ENCODE assay signal across 1 cellular context in genomic region chr22:28920757-28921584, GRCh38.
TF ChIP-seq lines count a peak whose summit lies in the region.

No MANE protein-coding gene starts in this region.

TF ChIP-seq in HepG2, 621 proteins besides CTCF, POLR2A, EP300 and RAD21 (continued from another document and continues in another):
- TF ChIP-seq AKNA (CRISPR knock-in tag; IDR thresholded peaks at IDR 0.05; ENCODE audit: borderline replicate concordance), result 0 out of 2 replicates have a peak, but pooled peaks have one; percentile 29
- TF ChIP-seq TFDP1 (CRISPR knock-in tag; IDR thresholded peaks at IDR 0.05; ENCODE audit: borderline replicate concordance), result peak; percentile 91
- peak; percentile 88 for TF ChIP-seq PRDM10 (CRISPR knock-in tag; IDR thresholded peaks at IDR 0.05; ENCODE audit: low read depth)
- peak; percentile 51; the same call in 1 of the 2 replicates for TF ChIP-seq KMT2B (CRISPR knock-in tag; IDR thresholded peaks at IDR 0.05)
- TF ChIP-seq ZNF691 (CRISPR knock-in tag; IDR thresholded peaks at IDR 0.05; ENCODE audit: borderline replicate concordance, low read depth), result no peak
- TF ChIP-seq TCF7L2 (IDR thresholded peaks at IDR 0.05; ENCODE audit: low read depth, low read length), result peak; percentile 97
- TF ChIP-seq THAP11 (CRISPR knock-in tag; IDR thresholded peaks at IDR 0.05), result peak; percentile 43
- 0 out of 2 replicates have a peak, but pooled peaks have one; percentile 65 for TF ChIP-seq ZBTB7A (CRISPR knock-in tag; IDR thresholded peaks at IDR 0.05)
- TF ChIP-seq ZMYM2 (CRISPR knock-in tag; IDR thresholded peaks at IDR 0.05), result peak; percentile 28; the same call in 1 of the 2 replicates
- no peak for TF ChIP-seq ETS1 (CRISPR knock-in tag; IDR thresholded peaks at IDR 0.05)
- peak; percentile 90 for TF ChIP-seq NCOA2 (CRISPR knock-in tag; IDR thresholded peaks at IDR 0.05)
- TF ChIP-seq ZNF12 (CRISPR knock-in tag; IDR thresholded peaks at IDR 0.05), result 0 out of 2 replicates have a peak, but pooled peaks have one; percentile 10
- no peak for TF ChIP-seq ZNF230 (CRISPR knock-in tag; IDR thresholded peaks at IDR 0.05)
- TF ChIP-seq TOPORS (CRISPR knock-in tag; IDR thresholded peaks at IDR 0.05), result peak; percentile 64; the same call in 1 of the 2 replicates
- TF ChIP-seq YEATS2 (CRISPR knock-in tag; IDR thresholded peaks at IDR 0.05; ENCODE audit: borderline replicate concordance), result no peak
- no peak for TF ChIP-seq TCF12 (IDR thresholded peaks at IDR 0.05)
- peak; percentile 60; the same call in 1 of the 2 replicates for TF ChIP-seq TCF12 (CRISPR knock-in tag; IDR thresholded peaks at IDR 0.05)
- TF ChIP-seq ATF1 (CRISPR knock-in tag; IDR thresholded peaks at IDR 0.05), result peak; percentile 52
- TF ChIP-seq ZFP37 (CRISPR knock-in tag; IDR thresholded peaks at IDR 0.05; ENCODE audit: borderline replicate concordance), result peak; percentile 64; the same call in 1 of the 2 replicates
- peak; percentile 78 for TF ChIP-seq ZNF430 (CRISPR knock-in tag; IDR thresholded peaks at IDR 0.05)
- no peak for TF ChIP-seq GTF2F1 (IDR thresholded peaks at IDR 0.05; ENCODE audit: low read length)
- peak; percentile 67; the same call in 1 of the 2 replicates for TF ChIP-seq KLF11 (CRISPR knock-in tag; IDR thresholded peaks at IDR 0.05)
- TF ChIP-seq NFATC3 (CRISPR knock-in tag; IDR thresholded peaks at IDR 0.05), result no peak
- no peak for TF ChIP-seq REL (CRISPR knock-in tag; conservative IDR thresholded peaks at IDR 0.05)
- TF ChIP-seq PRDM15 (CRISPR knock-in tag; IDR thresholded peaks at IDR 0.05), result peak; percentile 90
- no peak for TF ChIP-seq ZNF567 (CRISPR knock-in tag; IDR thresholded peaks at IDR 0.05; ENCODE audit: borderline replicate concordance)
- TF ChIP-seq GABPA (IDR thresholded peaks at IDR 0.05; ENCODE audit: low read depth, low read length), result no peak
- 0 out of 2 replicates have a peak, but pooled peaks have one; percentile 28 for TF ChIP-seq GABPA (CRISPR knock-in tag; IDR thresholded peaks at IDR 0.05; ENCODE audit: low read depth)
- no peak for TF ChIP-seq CSRNP2 (CRISPR knock-in tag; conservative IDR thresholded peaks at IDR 0.05; ENCODE audit: low read depth)
- TF ChIP-seq TAF1 (CRISPR knock-in tag; IDR thresholded peaks at IDR 0.05), result peak; percentile 41; the same call in 1 of the 2 replicates
- peak; percentile 56; the same call in 1 of the 2 replicates for TF ChIP-seq BCL6 (CRISPR knock-in tag; IDR thresholded peaks at IDR 0.05)
- TF ChIP-seq HMGXB4 (CRISPR knock-in tag; IDR thresholded peaks at IDR 0.05; ENCODE audit: borderline replicate concordance in 1 of 2, low read depth in 1 of 2), result no peak
- TF ChIP-seq NFYB (CRISPR knock-in tag; IDR thresholded peaks at IDR 0.05), result peak; percentile 61; the same call in 1 of the 2 replicates
- TF ChIP-seq TBX3 (IDR thresholded peaks at IDR 0.05; ENCODE audit: borderline replicate concordance), result peak; percentile 58; the same call in 1 of the 2 replicates
- no peak for TF ChIP-seq ZNF615 (CRISPR knock-in tag; IDR thresholded peaks at IDR 0.05; ENCODE audit: borderline replicate concordance)
- peak; percentile 73 for TF ChIP-seq FOSL2 (CRISPR knock-in tag; IDR thresholded peaks at IDR 0.05)
- peak; percentile 68 for TF ChIP-seq NFYC (CRISPR knock-in tag; IDR thresholded peaks at IDR 0.05)
- no peak for TF ChIP-seq ZNF510 (CRISPR knock-in tag; IDR thresholded peaks at IDR 0.05; ENCODE audit: low read depth)
- TF ChIP-seq ZNF501 (CRISPR knock-in tag; IDR thresholded peaks at IDR 0.05), result peak; percentile 52; the same call in 1 of the 2 replicates
- peak; percentile 99 for TF ChIP-seq PATZ1 (CRISPR knock-in tag; IDR thresholded peaks at IDR 0.05)
